In genomic region chr16:19295393-19295792, GRCh38 we compare ENCODE assay signal across 31 cellular contexts. TPM values are rescaled to one million over a fixed set of nuclear protein-coding genes. Genes with fewer than 3 reads are reported as not detected.
DNase-seq lines count a peak whose midpoint lies in the region; ATAC-seq, FAIRE-seq and TF ChIP-seq lines count a peak whose summit lies in the region.
"Had no signal": no experiment of that assay in that cellular context is flagged by ENCODE, and none has a peak within 500 bp of the region (broad histone marks: within the 10 kb centered on the region; RNA-seq: fewer than 3 reads in every experiment).

No MANE protein-coding gene starts in this region.

- H3K4me2 ChIP-seq in GM12878 (ENCODE audit: control insufficient read depth, insufficient read depth), result no peak overlapping the region

- FAIRE-seq in GM12878 (lab: Jason Lieb, UNC), result no peak
- FAIRE-seq: A204.1 had no signal

- in situ Hi-C loops in GM12878 (cut with MboI), result no loop called here

- H3K4me1 Mint-ChIP-seq in activated CD4-positive, alpha-beta T cell treated with anti-CD3 and anti-CD28 coated beads, Interleukin-2, amount 10 ng/mL, durations not matched to agents 24 days and 14 days, result peaks cover 22% of the 10 kb centered on the region

- SMC1A ChIA-PET in GM12878 (lab: Charles Lee; ENCODE audit: uncharacterized antibody, unreplicated experiment), result interaction anchor here (1.2 kb wide), 1 partner anchor 82 kb away, joined by 3 read pairs; no protein-coding TSS in a partner anchor

- no peak for TF ChIP-seq CTCF in GM12878 (IDR thresholded peaks at IDR 0.05 in 2 of 3, conservative IDR thresholded peaks at IDR 0.05 in 1 of 3; ENCODE audit: control insufficient read depth in 2 of 3, extremely low read depth in 1 of 3, insufficient read depth in 1 of 3, low read depth in 3 of 3, low read length in 3 of 3)

- BruUV-seq in GM12878 (replicated peaks; lab: Mats Ljungman, UMichigan), result no TSS peak

- H3K9ac ChIP-seq in GM12878 (ENCODE audit: control insufficient read depth, insufficient read depth, low read length), result no peak overlapping the region

- no peak for ATAC-seq in GM12878
- ATAC-seq in HG03159 (IDR thresholded peaks at IDR 0.05; ENCODE audit: unreplicated experiment), result no peak
- ATAC-seq: activated naive CD8-positive, alpha-beta T cell treated with anti-CD3 and anti-CD28 coated beads, Interleukin-2, amount 50 U/mL, for 24 hours; natural killer cell treated with Interleukin-12 subunit alpha and Interleukin-12 subunit beta and Interleukin-15 and Interleukin-18, amount 100 ng/mL, for 72 hours; psoas muscle; Right ventricle myocardium inferior; SK-N-SH treated with all-trans-retinoic acid at 6 μM for 48 hours had no signal

- H3K36me3 ChIP-seq in GM12878 (ENCODE audit: control insufficient read depth in 2 of 2, insufficient read depth in 2 of 2, low read length in 1 of 2), result no peaks in the 10 kb centered on the region
- H3K36me3 ChIP-seq: sigmoid colon, stomach, thyroid gland, uterus had no signal

- H3K27ac Mint-ChIP-seq in activated CD4-positive, alpha-beta T cell treated with anti-CD3 and anti-CD28 coated beads, Interleukin-2, amount 10 ng/mL, durations not matched to agents 24 days and 14 days, result peak overlapping the region; percentile 90
- H3K27ac Mint-ChIP-seq: HFFc6; natural killer cell treated with Interleukin-12 subunit alpha and Interleukin-12 subunit beta and Interleukin-15 and Interleukin-18, amount 100 ng/mL, for 72 hours; T-helper 1 cell treated with Interleukin-12 subunit alpha and Interleukin-12 subunit beta and Interleukin-4 antibody, amounts not matched to agents 30 μg/mL and 1 μg/mL, for 36 hours had no signal

- no peak for TF ChIP-seq POLR2A in GM12878 (IDR thresholded peaks at IDR 0.05; ENCODE audit: low read depth, low read length)

- no peaks in the 10 kb centered on the region for H3K79me2 ChIP-seq in GM12878 (ENCODE audit: control insufficient read depth, insufficient read depth, low read length)

- H2AFZ ChIP-seq in GM12878 (ENCODE audit: control insufficient read depth, low read depth, low read length), result no peak overlapping the region

- H4K20me1 ChIP-seq in GM12878 (ENCODE audit: control insufficient read depth, insufficient read depth), result no peaks in the 10 kb centered on the region

- H3K27ac ChIP-seq in GM12878 (ENCODE audit: control insufficient read depth, insufficient read depth), result no peak overlapping the region
- H3K27ac ChIP-seq in temporal lobe (ENCODE audit: low read depth, low read length), result peak overlapping the region; percentile 72
- H3K27ac ChIP-seq: psoas muscle, stomach, thyroid gland, uterus had no signal

- H3K4me3 Mint-ChIP-seq in activated CD4-positive, alpha-beta T cell treated with anti-CD3 and anti-CD28 coated beads, Interleukin-2, amount 10 ng/mL, durations not matched to agents 24 days and 14 days, result peak overlapping the region; percentile 57
- H3K4me3 Mint-ChIP-seq: activated naive CD8-positive, alpha-beta T cell treated with anti-CD3 and anti-CD28 coated beads, Interleukin-2, amount 50 U/mL, for 24 hours; HFFc6; natural killer cell treated with Interleukin-12 subunit alpha and Interleukin-12 subunit beta and Interleukin-15 and Interleukin-18, amount 100 ng/mL, for 72 hours; T-helper 1 cell treated with Interleukin-12 subunit alpha and Interleukin-12 subunit beta and Interleukin-4 antibody, amounts not matched to agents 30 μg/mL and 1 μg/mL, for 36 hours had no signal

- peaks cover 21% of the 10 kb centered on the region for H3K4me1 ChIP-seq in GM12878 (ENCODE audit: control insufficient read depth, insufficient read depth, low read length)
- H3K4me1 ChIP-seq: psoas muscle, sigmoid colon, thyroid gland, uterus had no signal

- POLR2A ChIA-PET in GM12878 (lab: Charles Lee), result no interaction called here

- no peaks in the 10 kb centered on the region for H3K27me3 ChIP-seq in GM12878 (replicated peaks in 1 of 2; ENCODE audit: control insufficient read depth in 2 of 2, insufficient read depth in 2 of 2, low read length in 1 of 2)
- H3K27me3 ChIP-seq: sigmoid colon, stomach, thyroid gland, uterus had no signal

- WGBS in GM12878 (ENCODE audit: insufficient coverage, insufficient replicate concordance, low lambda C conversion rate, missing lambda C conversion rate), result 47% methylated on average over 2 of the region's 2 CpGs

- peaks cover 2% of the 10 kb centered on the region for H3K27me3 Mint-ChIP-seq in activated CD4-positive, alpha-beta T cell treated with anti-CD3 and anti-CD28 coated beads, Interleukin-2, amount 10 ng/mL, durations not matched to agents 24 days and 14 days

- TF ChIP-seq RAD21 in GM12878 (IDR thresholded peaks at IDR 0.05; ENCODE audit: insufficient read depth, low read depth, low read length), result no peak

- no peaks in the 10 kb centered on the region; the same call in 2 of the 3 replicates for H3K9me3 ChIP-seq in GM12878 (replicated peaks; ENCODE audit: control insufficient read depth, insufficient read depth, low read length)
- H3K9me3 ChIP-seq: psoas muscle, sigmoid colon, stomach, thyroid gland, uterus had no signal

- no peak for DNase-seq in activated CD4-positive, alpha-beta T cell treated with anti-CD3 and anti-CD28 coated beads, Interleukin-2, amount 10 ng/mL, durations not matched to agents 24 days and 14 days
- DNase-seq in activated CD4-positive, alpha-beta T cell treated with anti-CD3 and anti-CD28 coated beads, Interleukin-2, amount 50 U/mL, for 4 hours, result no peak
- peak; percentile 13 for DNase-seq in stimulated activated CD4-positive, alpha-beta T cell treated with anti-CD3 and anti-CD28 coated beads, Interleukin-4, amount 100 ng/mL, for 24 hours
- DNase-seq in stimulated activated CD4-positive, alpha-beta T cell treated with anti-CD3 and anti-CD28 coated beads, Interleukin-12 subunit alpha, Interleukin-12 subunit beta, amount 100 ng/mL, for 4 hours, result no peak
- DNase-seq in GM12878 (ENCODE audit: low read depth, low spot score), result no peak
- no peak for DNase-seq in GM19238 (ENCODE audit: insufficient read length, low spot score)
- DNase-seq: activated naive CD8-positive, alpha-beta T cell treated with anti-CD3 and anti-CD28 coated beads, Interleukin-2, amount 50 U/mL, for 24 hours; cortex of kidney; DMS153; glutamatergic neuron; GOT3; HFFc6; NCI-H1048; NCI-H2107; NCI-H345; psoas muscle; sigmoid colon; stomach; thyroid gland; uterus had no signal

- no peak overlapping the region for H3K4me3 ChIP-seq in GM12878
- H3K4me3 ChIP-seq: psoas muscle, sigmoid colon, stomach, thyroid gland, uterus had no signal

- peaks cover 6% of the 10 kb centered on the region for H3K36me3 Mint-ChIP-seq in activated CD4-positive, alpha-beta T cell treated with anti-CD3 and anti-CD28 coated beads, Interleukin-2, amount 10 ng/mL, durations not matched to agents 24 days and 14 days (ENCODE audit: low read depth)
- H3K36me3 Mint-ChIP-seq: natural killer cell treated with Interleukin-12 subunit alpha and Interleukin-12 subunit beta and Interleukin-15 and Interleukin-18, amount 100 ng/mL, for 72 hours had no signal

- H3K9me3 Mint-ChIP-seq in activated CD4-positive, alpha-beta T cell treated with anti-CD3 and anti-CD28 coated beads, Interleukin-2, amount 10 ng/mL, durations not matched to agents 24 days and 14 days, result peaks cover 15% of the 10 kb centered on the region
- H3K9me3 Mint-ChIP-seq: natural killer cell treated with Interleukin-12 subunit alpha and Interleukin-12 subunit beta and Interleukin-15 and Interleukin-18, amount 100 ng/mL, for 72 hours had no signal

- intact Hi-C loops in activated CD4-positive, alpha-beta T cell treated with anti-CD3 and anti-CD28 coated beads, Interleukin-2, amount 10 ng/mL, durations not matched to agents 24 days and 14 days (cut with micrococcal nuclease), result loop anchor here (1.0 to 10.0 kb wide), 4 partner anchors 61 to 176 kb away; no protein-coding TSS in a partner anchor
- intact Hi-C loops in GM12878 (cut with micrococcal nuclease; ENCODE audit: unreplicated experiment), result no loop called here

- no peak for TF ChIP-seq EP300 in GM12878 (IDR thresholded peaks at IDR 0.05; ENCODE audit: borderline replicate concordance in 1 of 2, control insufficient read depth in 1 of 2, low read depth in 2 of 2, low read length in 2 of 2)

- RAD21 ChIA-PET in GM12878 (lab: Charles Lee; ENCODE audit: unreplicated experiment), result no interaction called here

- CTCF ChIA-PET in GM12878 (lab: Yijun Ruan, JAX), result interaction anchor here (0.9 kb wide), 1 partner anchor 72 kb away, joined by 3 read pairs; no protein-coding TSS in a partner anchor

TF ChIP-seq in GM12878, 131 proteins besides CTCF, POLR2A, EP300 and RAD21 (continues in another document):
- TF ChIP-seq NFIC (IDR thresholded peaks at IDR 0.05; ENCODE audit: low read depth, low read length), result peak; percentile 64
- TF ChIP-seq PAX5 (IDR thresholded peaks at IDR 0.05; ENCODE audit: borderline replicate concordance, low read depth, low read length), result peak; percentile 62; the same call in 1 of the 2 replicates

RNA-seq across cellular contexts. Expression of gene CLEC19A, which starts 9.9 kb away (rescaled TPM):
- not detected in 2 replicates for total RNA-seq in activated CD4-positive, alpha-beta T cell treated with anti-CD3 and anti-CD28 coated beads, Interleukin-2, amount 10 ng/mL, durations not matched to agents 24 days and 14 days
- 0.20 TPM in 1 of 2 replicates, not detected in the other for total RNA-seq in GM12878 (2013; cell fraction: nucleolus; rRNA removed)
- not detected in 2 replicates for total RNA-seq in GM12878 (2014; rRNA removed)
- total RNA-seq in GM12878 (2014; rRNA removed; fragmentation: Illumina TruSeq; extraction: Trizol), result not detected in 2 replicates
- not detected in 2 replicates for total RNA-seq in GM12878 (2021)
- polyA plus RNA-seq in GM12878 (2011; ENCODE audit: low read depth), result not detected
- polyA plus RNA-seq in GM12878 (2011; rRNA removed), result not detected in 2 replicates
- polyA plus RNA-seq in GM12878 (2011; cell fraction: cytosol; rRNA removed), result 0.10 TPM in 1 of 2 replicates, not detected in the other
- polyA plus RNA-seq in GM12878 (2011; cell fraction: nucleus; rRNA removed), result not detected in 2 replicates
- polyA plus RNA-seq in GM12878 (2012), result not detected in 2 replicates
- 0.03 TPM in 1 of 2 replicates, not detected in the other for polyA plus RNA-seq in GM12878 (2014; fragmentation: Illumina TruSeq; extraction: Trizol)
- not detected for polyA plus RNA-seq in GM12878 (2014; fragmentation: Nextera tagmentation; extraction: Ambion mirVana)
- 0.03 TPM in 1 of 2 replicates, not detected in the other for polyA plus RNA-seq in GM12878 (2014; rRNA removed)
- not detected for polyA plus RNA-seq in GM12878 (2016; fragmentation: Nextera tagmentation; extraction: Ambion mirVana)
- not detected in 2 replicates for polyA minus RNA-seq in GM12878 (2011; rRNA and poly(A)+ RNA removed)
- polyA minus RNA-seq in GM12878 (2011; cell fraction: cytosol; rRNA and poly(A)+ RNA removed), result not detected in 2 replicates
- not detected in 2 replicates for polyA minus RNA-seq in GM12878 (2011; cell fraction: nucleus; rRNA and poly(A)+ RNA removed)
- total RNA-seq in temporal lobe, result not detected
- total RNA-seq: cardiac septum; fibroblast of villous mesenchyme; HFFc6; natural killer cell treated with Interleukin-12 subunit alpha and Interleukin-12 subunit beta and Interleukin-15 and Interleukin-18, amount 100 ng/mL, for 72 hours; omental fat pad; psoas muscle; Right ventricle myocardium inferior; sigmoid colon; thyroid gland; uterus had no signal
- polyA plus RNA-seq: esophagus, psoas muscle, sigmoid colon, stomach had no signal
